In the genomic region with DNA sequence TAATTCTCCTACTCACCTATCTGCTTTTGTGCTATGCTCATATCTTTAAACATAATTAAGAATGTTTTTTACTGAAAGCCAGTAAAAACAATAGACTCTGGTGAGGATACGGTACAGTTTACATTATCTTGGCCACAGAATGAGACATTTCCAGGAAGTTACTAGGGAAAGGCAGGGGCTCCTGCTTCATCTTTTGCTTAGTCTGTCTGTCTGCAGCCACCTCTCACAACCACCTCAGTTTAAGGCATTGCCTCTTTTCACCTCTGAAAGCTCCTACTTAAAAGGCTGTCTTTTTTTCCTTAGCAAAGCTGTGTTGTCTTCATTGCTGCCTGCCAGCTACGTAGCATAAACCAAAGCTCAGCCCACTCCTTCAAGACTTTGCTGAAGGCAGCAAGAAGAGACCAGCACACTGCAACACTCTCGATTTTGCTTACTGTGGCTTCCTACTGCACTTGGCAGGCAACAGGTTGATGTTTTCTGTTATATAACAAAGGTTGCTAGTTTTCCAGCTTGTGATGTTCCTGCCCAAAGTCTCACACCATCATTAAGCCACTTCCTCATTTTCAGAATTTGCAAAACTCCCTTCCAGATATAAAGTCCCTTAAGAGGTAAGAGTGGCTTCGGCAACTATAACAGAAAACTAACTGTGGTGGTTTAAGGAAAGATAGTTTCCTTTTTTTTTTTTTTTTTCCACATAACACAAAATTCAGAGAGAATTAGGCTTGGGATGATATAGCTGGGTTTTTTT, we compare ENCODE assay signal across 1 cellular context.
TF ChIP-seq lines count a peak whose summit lies in the region.

No MANE protein-coding gene starts in this region.

TF ChIP-seq in H1, 55 proteins besides CTCF, POLR2A, EP300 and RAD21 (continued from another document):
- no peak for TF ChIP-seq CHD1 (IDR thresholded peaks at IDR 0.05; ENCODE audit: low read depth, low read length)
- TF ChIP-seq SIRT6 (IDR thresholded peaks at IDR 0.05; ENCODE audit: low read length): no peak
- TF ChIP-seq TBP (IDR thresholded peaks at IDR 0.05; ENCODE audit: low read depth, low read length): no peak
TF ChIP-seq in H1: peak in this region for 0.
